ENCODE assay signal across 1 cellular context in the genomic region with DNA sequence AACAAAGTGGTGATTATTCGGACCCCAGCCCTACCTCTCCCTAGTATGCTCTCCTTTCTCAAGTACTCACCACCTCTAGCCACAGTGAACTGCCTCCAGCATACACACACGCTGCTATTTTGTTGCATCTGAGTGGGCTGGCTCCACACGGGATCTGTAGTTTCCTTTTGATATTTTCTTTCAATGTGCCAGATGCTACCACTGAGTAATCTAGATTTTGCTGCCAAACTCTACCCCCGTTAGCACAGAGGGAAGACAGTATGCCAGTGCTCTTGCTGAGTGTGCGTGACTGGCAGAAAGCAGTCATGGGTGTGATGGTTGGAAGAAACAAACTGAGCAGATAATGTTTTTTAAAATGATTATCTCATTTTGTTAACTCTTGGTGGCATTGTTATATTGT.
A peak's percentile ranks its signal among the peaks of the same experiment; 100 is the strongest.
TF ChIP-seq lines count a peak whose summit lies in the region.

No MANE protein-coding gene starts in this region.

TF ChIP-seq in endothelial cell of umbilical vein, 7 proteins besides CTCF, POLR2A, EP300 and RAD21 (continued from another document):
- TF ChIP-seq, protein P1, sequence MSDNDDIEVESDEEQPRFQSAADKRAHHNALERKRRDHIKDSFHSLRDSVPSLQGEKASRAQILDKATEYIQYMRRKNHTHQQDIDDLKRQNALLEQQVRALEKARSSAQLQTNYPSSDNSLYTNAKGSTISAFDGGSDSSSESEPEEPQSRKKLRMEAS (IDR thresholded peaks at IDR 0.05; ENCODE audit: insufficient read depth, insufficient read length): no peak
- peak; percentile 21 for TF ChIP-seq GATA2 (IDR thresholded peaks at IDR 0.05; ENCODE audit: insufficient read depth, insufficient read length, low read depth, low read length)
- peak; percentile 32 for TF ChIP-seq JUN (IDR thresholded peaks at IDR 0.05; ENCODE audit: borderline replicate concordance, insufficient read depth, insufficient read length, low read depth)
